In genomic region chr12:127393896-127394295, GRCh38 we compare ENCODE assay signal across 20 cellular contexts.
A peak's percentile ranks its signal among the peaks of the same experiment; 100 is the strongest.
DNase-seq lines count a peak whose midpoint lies in the region; ATAC-seq, FAIRE-seq and TF ChIP-seq lines count a peak whose summit lies in the region.
"Had no signal": no experiment of that assay in that cellular context is flagged by ENCODE, and none has a peak within 500 bp of the region (broad histone marks: within the 10 kb centered on the region; RNA-seq: fewer than 3 reads in every experiment).

No MANE protein-coding gene starts in this region.

- H3K27me3 ChIP-seq in esophagus muscularis mucosa, result peaks cover 0 to 9% (median 0%) of the 10 kb centered on the region in 4 donors
- H3K27me3 ChIP-seq: ascending aorta, tibial artery had no signal

- H3K36me3 Mint-ChIP-seq in activated naive CD4-positive, alpha-beta T cell treated with anti-CD3 and anti-CD28 coated beads, Interleukin-2, amount 50 U/mL, for 72 hours, result no peaks in the 10 kb centered on the region

- H3K4me1 ChIP-seq in esophagus muscularis mucosa, result peaks cover 0 to 18% (median 2%) of the 10 kb centered on the region in 4 donors
- H3K4me1 ChIP-seq: ascending aorta, heart right ventricle, left ventricle myocardium inferior, tibial artery had no signal

- ATAC-seq in HG03196 (IDR thresholded peaks at IDR 0.05; ENCODE audit: unreplicated experiment), result no peak
- ATAC-seq in activated naive CD4-positive, alpha-beta T cell treated with anti-CD3 and anti-CD28 coated beads, Interleukin-2, amount 50 U/mL, for 72 hours, result no peak
- ATAC-seq: GM23338, heart right ventricle had no signal

- H3K4me3 ChIP-seq in esophagus muscularis mucosa, result no peak overlapping the region
- H3K4me3 ChIP-seq: ascending aorta, GM23338, heart right ventricle, left ventricle myocardium inferior, tibial artery had no signal

- no peak overlapping the region for H3K27ac ChIP-seq in esophagus muscularis mucosa (replicated peaks in 1 of 4)
- H3K27ac ChIP-seq: ascending aorta, heart right ventricle, HL-60, left ventricle myocardium inferior, tibial artery had no signal

- no peaks in the 10 kb centered on the region for H3K36me3 ChIP-seq in esophagus muscularis mucosa
- H3K36me3 ChIP-seq: ascending aorta, heart right ventricle, left ventricle myocardium inferior, tibial artery had no signal

- TF ChIP-seq CTCF in esophagus muscularis mucosa (IDR thresholded peaks at IDR 0.05), result no peak

- TF ChIP-seq EP300 in esophagus muscularis mucosa (IDR thresholded peaks at IDR 0.05), result no peak

- peak; percentile 44 for FAIRE-seq in RCC 7860 (lab: Jason Lieb, UNC)

- H3K9me3 Mint-ChIP-seq in activated naive CD4-positive, alpha-beta T cell treated with anti-CD3 and anti-CD28 coated beads, Interleukin-2, amount 50 U/mL, for 72 hours, result no peaks in the 10 kb centered on the region
- H3K9me3 Mint-ChIP-seq: CD4-positive, alpha-beta T cell had no signal

- DNase-seq in EH (ENCODE audit: low read depth) (peak; percentile 87), RCC 7860 (ENCODE audit: low spot score) (peak; percentile 53), esophagus muscularis mucosa (ENCODE audit: extremely low spot score) (peak; percentile 39), renal cortical epithelial cell (ENCODE audit: low read depth) (peak; percentile 30), DMS153 (lab: John Stamatoyannopoulos, UW) (no peak)
- no peak for DNase-seq in activated CD4-positive, alpha-beta T cell treated with anti-CD3 and anti-CD28 coated beads, Interleukin-2, amount 50 U/mL, for 4 hours
- no peak for DNase-seq in activated naive CD4-positive, alpha-beta T cell treated with anti-CD3 and anti-CD28 coated beads, Interleukin-2, amount 50 U/mL, for 72 hours (ENCODE audit: low spot score in 2 of 2)
- DNase-seq: CD4-positive, alpha-beta T cell; heart right ventricle; Kasumi-1; left ventricle myocardium inferior; NCI-H2081; NCI-H748 treated with DMSO at 0.1 percent for 48 hours; SHP77; T-helper 9 cell; tibial artery had no signal

- WGBS in esophagus muscularis mucosa, result 21% methylated on average over 2 of the region's 2 CpGs

- intact Hi-C loops in esophagus muscularis mucosa (cut with DNase I), result no loop called here

- no peaks in the 10 kb centered on the region for H3K9me3 ChIP-seq in esophagus muscularis mucosa
- H3K9me3 ChIP-seq: ascending aorta, heart right ventricle, left ventricle myocardium inferior, tibial artery had no signal

- no peak overlapping the region for H3K27ac Mint-ChIP-seq in activated naive CD4-positive, alpha-beta T cell treated with anti-CD3 and anti-CD28 coated beads, Interleukin-2, amount 50 U/mL, for 72 hours
- H3K27ac Mint-ChIP-seq: CD4-positive, alpha-beta T cell; GM23338 had no signal

- TF ChIP-seq POLR2A in esophagus muscularis mucosa (IDR thresholded peaks at IDR 0.05; ENCODE audit: low read depth), result no peak

Comparison
In these comparisons a context has a peak if more than half of its experiments do, and no peak if none do; other contexts are left out.
1. DNase-seq: peak in EH (single experiment), RCC 7860 (single experiment), esophagus muscularis mucosa (single experiment) and renal cortical epithelial cell (single experiment); none in activated CD4-positive, alpha-beta T cell treated with anti-CD3 and anti-CD28 coated beads, Interleukin-2, amount 50 U/mL, for 4 hours (0 of 2), DMS153 (single experiment) and activated naive CD4-positive, alpha-beta T cell treated with anti-CD3 and anti-CD28 coated beads, Interleukin-2, amount 50 U/mL, for 72 hours (0 of 2).